8 cellular contexts compared by ENCODE assay signal in the genomic region with DNA sequence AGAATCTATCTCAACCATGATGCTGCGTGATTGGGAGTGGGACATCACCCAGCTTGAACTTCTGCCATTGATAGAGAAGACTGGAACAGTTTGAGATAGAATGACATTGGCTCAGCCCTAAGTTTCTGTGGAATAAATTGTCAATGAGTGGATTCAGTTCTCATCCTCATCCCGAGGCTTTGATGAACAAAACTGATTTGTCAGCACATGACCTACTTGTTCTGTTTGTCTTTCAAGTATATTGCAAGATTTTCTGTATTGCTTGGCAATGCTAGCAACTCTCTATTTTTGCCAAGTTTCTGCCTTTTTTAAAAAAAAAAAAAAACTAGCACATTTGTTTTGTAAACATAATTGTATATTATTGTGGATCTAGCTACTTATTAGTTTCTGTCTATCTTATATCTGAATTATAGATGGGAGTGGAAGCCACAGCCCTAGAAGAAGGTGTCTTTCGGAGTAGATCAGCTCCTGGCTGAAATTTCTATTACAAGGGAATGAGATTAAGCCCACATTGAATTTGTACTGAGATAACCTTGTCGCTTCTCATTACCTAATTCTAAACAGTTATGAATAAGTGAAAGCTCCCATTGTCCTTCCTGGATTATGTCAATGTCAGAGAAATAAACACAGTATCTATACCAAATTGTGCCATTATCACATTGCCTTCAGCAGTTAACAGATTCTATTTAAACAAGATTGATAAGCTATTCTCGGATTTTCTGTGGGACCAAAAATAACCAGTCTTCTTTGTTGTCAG.
"Had no signal": no experiment of that assay in that cellular context is flagged by ENCODE, and none has a peak within 500 bp of the region (broad histone marks: within the 10 kb centered on the region; RNA-seq: fewer than 3 reads in every experiment).

No MANE protein-coding gene starts in this region.

- H3K4me3 ChIP-seq: GM23248, K562 had no signal

- DNase-seq: GM23248, GOT3, H9, HCEC 1CT, IMR-90, KG1 had no signal

- H3K27ac Mint-ChIP-seq: H9 had no signal

- FAIRE-seq: K562 had no signal

- H3K9ac ChIP-seq: GM23248 had no signal

- H3K4me3 Mint-ChIP-seq: H9 had no signal

- H3K9me3 Mint-ChIP-seq: H9 had no signal

- ATAC-seq: K562 had no signal

- H3K4me1 Mint-ChIP-seq: H9 had no signal

- H2AFZ ChIP-seq: GM23248 had no signal

- H3K27ac ChIP-seq: GM23248, HL-60 had no signal
